In genomic region chr10:72297281-72297967, GRCh38 we compare ENCODE assay signal across 8 cellular contexts. TPM values are rescaled to one million over a fixed set of nuclear protein-coding genes. Genes with fewer than 3 reads are reported as not detected.
DNase-seq lines count a peak whose midpoint lies in the region; ATAC-seq, FAIRE-seq and TF ChIP-seq lines count a peak whose summit lies in the region.

No MANE protein-coding gene starts in this region.

- peak; percentile 88 for FAIRE-seq in GM12891 (lab: Jason Lieb, UNC)

- peak; percentile 55 for ATAC-seq in HG02759 (IDR thresholded peaks at IDR 0.05; ENCODE audit: unreplicated experiment)
- peak; percentile 88 to 91 for ATAC-seq in natural killer cell treated with Interleukin-12 subunit alpha and Interleukin-12 subunit beta and Interleukin-15 and Interleukin-18, amount 100 ng/mL, for 72 hours

- no peaks in the 10 kb centered on the region for H3K9me3 Mint-ChIP-seq in natural killer cell treated with Interleukin-12 subunit alpha and Interleukin-12 subunit beta and Interleukin-15 and Interleukin-18, amount 100 ng/mL, for 72 hours
- H3K9me3 Mint-ChIP-seq in stimulated activated naive CD8-positive, alpha-beta T cell treated with anti-CD3 and anti-CD28 coated beads, Interleukin-15, Interleukin-2, amounts not matched to agents 100 ng/mL and 50 ng/mL, for 24 hours, result no peaks in the 10 kb centered on the region

- no peaks in the 10 kb centered on the region for H3K36me3 Mint-ChIP-seq in natural killer cell treated with Interleukin-12 subunit alpha and Interleukin-12 subunit beta and Interleukin-15 and Interleukin-18, amount 100 ng/mL, for 72 hours
- H3K36me3 Mint-ChIP-seq in stimulated activated naive CD8-positive, alpha-beta T cell treated with anti-CD3 and anti-CD28 coated beads, Interleukin-15, Interleukin-2, amounts not matched to agents 100 ng/mL and 50 ng/mL, for 24 hours (ENCODE audit: low read depth), result peaks cover 6% of the 10 kb centered on the region

- H3K27ac ChIP-seq in esophagus muscularis mucosa (replicated peaks in 1 of 4), result peak overlapping the region; percentile 88 to 96 (median 93)

- DNase-seq in GM12891 (ENCODE audit: insufficient read length, low spot score) (peak; percentile 60), NT2/D1 (ENCODE audit: low read depth, low spot score) (no peak), activated T-cell treated with anti-CD3 and anti-CD28 coated beads for 24 hours (ENCODE audit: low read depth) (peak; percentile 95), esophagus muscularis mucosa (ENCODE audit: extremely low spot score) (peak; percentile 97), NCI-H1694 (lab: John Stamatoyannopoulos, UW) (no peak)
- DNase-seq in natural killer cell treated with Interleukin-12 subunit alpha and Interleukin-12 subunit beta and Interleukin-15 and Interleukin-18, amount 100 ng/mL, for 72 hours (ENCODE audit: low spot score), result peak; percentile 99

- H3K9me3 ChIP-seq in NT2/D1 (ENCODE audit: insufficient read depth, low read length), result no peaks in the 10 kb centered on the region
- H3K9me3 ChIP-seq in esophagus muscularis mucosa, result no peaks in the 10 kb centered on the region

- peak; percentile 69 for TF ChIP-seq EP300 in esophagus muscularis mucosa (IDR thresholded peaks at IDR 0.05)

- H3K4me3 Mint-ChIP-seq in natural killer cell treated with Interleukin-12 subunit alpha and Interleukin-12 subunit beta and Interleukin-15 and Interleukin-18, amount 100 ng/mL, for 72 hours, result peak overlapping the region; percentile 87
- peak overlapping the region; percentile 84 for H3K4me3 Mint-ChIP-seq in stimulated activated naive CD8-positive, alpha-beta T cell treated with anti-CD3 and anti-CD28 coated beads, Interleukin-15, Interleukin-2, amounts not matched to agents 100 ng/mL and 50 ng/mL, for 24 hours

- H3K27me3 ChIP-seq in NT2/D1 (ENCODE audit: insufficient read depth, insufficient read length), result no peaks in the 10 kb centered on the region
- no peaks in the 10 kb centered on the region for H3K27me3 ChIP-seq in esophagus muscularis mucosa

- peaks cover 58 to 59% of the 10 kb centered on the region in 2 donors for H3K4me1 Mint-ChIP-seq in natural killer cell treated with Interleukin-12 subunit alpha and Interleukin-12 subunit beta and Interleukin-15 and Interleukin-18, amount 100 ng/mL, for 72 hours (ENCODE audit: low read depth in 2 of 2)
- H3K4me1 Mint-ChIP-seq in stimulated activated naive CD8-positive, alpha-beta T cell treated with anti-CD3 and anti-CD28 coated beads, Interleukin-15, Interleukin-2, amounts not matched to agents 100 ng/mL and 50 ng/mL, for 24 hours (ENCODE audit: low read depth), result peaks cover 76% of the 10 kb centered on the region

- H3K4me3 ChIP-seq in NT2/D1 (ENCODE audit: insufficient read length, low read depth), result peak overlapping the region; percentile 64
- H3K4me3 ChIP-seq in esophagus muscularis mucosa, result peak overlapping the region; percentile 71 to 77 (median 75)

- no peak for TF ChIP-seq CTCF in esophagus muscularis mucosa (IDR thresholded peaks at IDR 0.05)

- peak overlapping the region; percentile 97 to 99 for H3K27ac Mint-ChIP-seq in natural killer cell treated with Interleukin-12 subunit alpha and Interleukin-12 subunit beta and Interleukin-15 and Interleukin-18, amount 100 ng/mL, for 72 hours
- peak overlapping the region; percentile 100 for H3K27ac Mint-ChIP-seq in stimulated activated naive CD8-positive, alpha-beta T cell treated with anti-CD3 and anti-CD28 coated beads, Interleukin-15, Interleukin-2, amounts not matched to agents 100 ng/mL and 50 ng/mL, for 24 hours

- no peaks in the 10 kb centered on the region for H3K36me3 ChIP-seq in NT2/D1 (ENCODE audit: insufficient read depth, insufficient read length, low read length)
- H3K36me3 ChIP-seq in esophagus muscularis mucosa, result no peaks in the 10 kb centered on the region

- H3K4me1 ChIP-seq in NT2/D1 (ENCODE audit: insufficient read depth, insufficient read length) (peaks cover 5% of the 10 kb centered on the region), esophagus muscularis mucosa (peaks cover 8 to 24% (median 22%) of the 10 kb centered on the region in 4 donors)

- 8% methylated on average over 37 of the region's 44 CpGs for WGBS in esophagus muscularis mucosa

- peak overlapping the region; percentile 87 for H3K9ac ChIP-seq in NT2/D1 (ENCODE audit: insufficient read length, low read depth)

- intact Hi-C loops in esophagus muscularis mucosa (cut with DNase I), result no loop called here

- no peaks in the 10 kb centered on the region for H3K27me3 Mint-ChIP-seq in natural killer cell treated with Interleukin-12 subunit alpha and Interleukin-12 subunit beta and Interleukin-15 and Interleukin-18, amount 100 ng/mL, for 72 hours
- no peaks in the 10 kb centered on the region for H3K27me3 Mint-ChIP-seq in stimulated activated naive CD8-positive, alpha-beta T cell treated with anti-CD3 and anti-CD28 coated beads, Interleukin-15, Interleukin-2, amounts not matched to agents 100 ng/mL and 50 ng/mL, for 24 hours

- TF ChIP-seq POLR2A in GM12891 (IDR thresholded peaks at IDR 0.05; ENCODE audit: low read depth, low read length) (peak; percentile 84), esophagus muscularis mucosa (IDR thresholded peaks at IDR 0.05; ENCODE audit: low read depth) (no peak)

TF ChIP-seq in GM12891, 5 proteins besides CTCF, POLR2A, EP300 and RAD21:
- TF ChIP-seq POU2F2 (IDR thresholded peaks at IDR 0.05; ENCODE audit: low read depth, low read length), result peak; percentile 93
- peak; percentile 77 for TF ChIP-seq PAX5 (IDR thresholded peaks at IDR 0.05; ENCODE audit: insufficient read depth, low read length, severe bottlenecking)
- peak; percentile 90 for TF ChIP-seq POLR2AphosphoS5 (IDR thresholded peaks at IDR 0.05; ENCODE audit: low read depth, low read length)
- peak; percentile 81 for TF ChIP-seq SPI1 (IDR thresholded peaks at IDR 0.05; ENCODE audit: low read depth, low read length)
- TF ChIP-seq TAF1 (IDR thresholded peaks at IDR 0.05; ENCODE audit: low read depth, low read length), result no peak; the same call in 1 of the 2 replicates

RNA-seq across cellular contexts. Expression of gene DDIT4, which starts 23.7 kb away (rescaled TPM):
- 93.2 TPM for polyA plus RNA-seq in GM12891 (2012; ENCODE audit: low read depth, missing spikeins)
- total RNA-seq in esophagus muscularis mucosa, result 100 to 1,000 TPM in 3 of 4 donors, 10 to 100 TPM in 1; 77.4 to 247 (median 146) TPM
- 100 to 1,000 TPM; 189 to 207 TPM for total RNA-seq in natural killer cell treated with Interleukin-12 subunit alpha and Interleukin-12 subunit beta and Interleukin-15 and Interleukin-18, amount 100 ng/mL, for 72 hours

RNA-seq across cellular contexts. Expression of gene DNAJB12, which starts 57.3 kb away (rescaled TPM):
- polyA plus RNA-seq in GM12891 (2012; ENCODE audit: low read depth, missing spikeins), result 13.7 TPM
- total RNA-seq in esophagus muscularis mucosa, result 10 to 100 TPM; 27.8 to 46.5 (median 37.8) TPM
- total RNA-seq in natural killer cell treated with Interleukin-12 subunit alpha and Interleukin-12 subunit beta and Interleukin-15 and Interleukin-18, amount 100 ng/mL, for 72 hours, result 10 to 100 TPM; 39.5 to 39.7 TPM

Comparison
In these comparisons a context has a peak if more than half of its experiments do, and no peak if none do; other contexts are left out.
1. DNase-seq: peak in GM12891 (single experiment), activated T-cell treated with anti-CD3 and anti-CD28 coated beads for 24 hours (single experiment), esophagus muscularis mucosa (single experiment) and natural killer cell treated with Interleukin-12 subunit alpha and Interleukin-12 subunit beta and Interleukin-15 and Interleukin-18, amount 100 ng/mL, for 72 hours (single experiment); none in NT2/D1 (single experiment) and NCI-H1694 (single experiment).